19 cellular contexts compared by ENCODE assay signal in genomic region chr10:44335330-44336021, GRCh38. TPM values are rescaled to one million over a fixed set of nuclear protein-coding genes. Genes with fewer than 3 reads are reported as not detected.
"Had no signal": no experiment of that assay in that cellular context is flagged by ENCODE, and none has a peak within 500 bp of the region (broad histone marks: within the 10 kb centered on the region; RNA-seq: fewer than 3 reads in every experiment).

No MANE protein-coding gene starts in this region.

- H3K27ac Mint-ChIP-seq: activated naive CD4-positive, alpha-beta T cell treated with anti-CD3 and anti-CD28 coated beads for 36 hours; activated naive CD8-positive, alpha-beta T cell treated with anti-CD3 and anti-CD28 coated beads, Interleukin-2, amount 50 U/mL, for 24 hours; activated T-helper 2 cell treated with anti-CD3 and anti-CD28 coated beads, Interferon-gamma antibody, Interleukin-2, Interleukin-4, amounts not matched to agents 10 μg/mL and 5 μg/mL and 100 μg/mL, durations not matched to agents 14 hours and 24 hours and 36 hours; endodermal cell; memory B cell; stimulated activated naive B cell treated with anti-CD40 and anti-IgM and Interleukin-4, amounts not matched to agents 10 μg/mL and 1 μg/mL and 100 μg/mL, for 72 hours had no signal

- ATAC-seq: activated naive CD8-positive, alpha-beta T cell treated with anti-CD3 and anti-CD28 coated beads, Interleukin-2, amount 50 U/mL, for 24 hours; left lobe of liver had no signal

- H3K36me3 ChIP-seq: sigmoid colon, thyroid gland had no signal

- FAIRE-seq: bronchial epithelial cell, frontal cortex, keratinocyte had no signal

- H3K27me3 Mint-ChIP-seq: memory B cell had no signal

- H3K9me3 Mint-ChIP-seq: activated naive CD4-positive, alpha-beta T cell treated with anti-CD3 and anti-CD28 coated beads for 36 hours; activated naive CD8-positive, alpha-beta T cell treated with anti-CD3 and anti-CD28 coated beads, Interleukin-2, amount 50 U/mL, for 24 hours; activated T-helper 2 cell treated with anti-CD3 and anti-CD28 coated beads, Interferon-gamma antibody, Interleukin-2, Interleukin-4, amounts not matched to agents 10 μg/mL and 5 μg/mL and 100 μg/mL, durations not matched to agents 14 hours and 24 hours and 36 hours; endodermal cell; nephron; stimulated activated naive B cell treated with anti-CD40 and anti-IgM and Interleukin-4, amounts not matched to agents 10 μg/mL and 1 μg/mL and 100 μg/mL, for 72 hours had no signal

- DNase-seq: activated CD4-positive, alpha-beta T cell treated with anti-CD3 and anti-CD28 coated beads, Interleukin-2, amount 50 U/mL, for 4 hours; activated CD4-positive, CD25-positive, alpha-beta regulatory T cell treated with anti-CD3 and anti-CD28 coated beads, Interleukin-2, amount 50 U/mL, for 72 hours; activated naive CD4-positive, alpha-beta T cell treated with anti-CD3 and anti-CD28 coated beads for 36 hours; activated naive CD8-positive, alpha-beta T cell treated with anti-CD3 and anti-CD28 coated beads, Interleukin-2, amount 50 U/mL, for 24 hours; activated T-cell treated with anti-CD3 and anti-CD28 coated beads, Interleukin-2, amount 50 U/mL, for 1 hour; aorta; endodermal cell; sigmoid colon; stimulated activated CD4-positive, alpha-beta T cell treated with anti-CD3 and anti-CD28 coated beads, Interleukin-4, amount 100 ng/mL, for 1 hour; stimulated activated naive B cell treated with anti-CD40 and anti-IgM and Interleukin-4, amounts not matched to agents 10 μg/mL and 1 μg/mL and 100 μg/mL, for 72 hours; thyroid gland had no signal

- H3K4me1 Mint-ChIP-seq: activated naive CD8-positive, alpha-beta T cell treated with anti-CD3 and anti-CD28 coated beads, Interleukin-2, amount 50 U/mL, for 24 hours; endodermal cell; memory B cell; stimulated activated naive B cell treated with anti-CD40 and anti-IgM and Interleukin-4, amounts not matched to agents 10 μg/mL and 1 μg/mL and 100 μg/mL, for 72 hours had no signal

- H3K4me1 ChIP-seq: sigmoid colon had no signal

- H3K4me3 Mint-ChIP-seq: activated naive CD4-positive, alpha-beta T cell treated with anti-CD3 and anti-CD28 coated beads for 36 hours; activated naive CD8-positive, alpha-beta T cell treated with anti-CD3 and anti-CD28 coated beads, Interleukin-2, amount 50 U/mL, for 24 hours; endodermal cell; memory B cell; stimulated activated naive B cell treated with anti-CD40 and anti-IgM and Interleukin-4, amounts not matched to agents 10 μg/mL and 1 μg/mL and 100 μg/mL, for 72 hours had no signal

- H3K4me3 ChIP-seq: sigmoid colon, thyroid gland had no signal

- H3K27ac ChIP-seq: sigmoid colon, thyroid gland had no signal

- H3K36me3 Mint-ChIP-seq: memory B cell; stimulated activated naive B cell treated with anti-CD40 and anti-IgM and Interleukin-4, amounts not matched to agents 10 μg/mL and 1 μg/mL and 100 μg/mL, for 72 hours had no signal

- H3K9me3 ChIP-seq: sigmoid colon, thyroid gland had no signal

- H3K27me3 ChIP-seq: sigmoid colon, thyroid gland had no signal

RNA-seq across cellular contexts. Expression of gene CXCL12, which starts 49.4 kb away (rescaled TPM):
- total RNA-seq: activated naive CD4-positive, alpha-beta T cell treated with anti-CD3 and anti-CD28 coated beads for 36 hours; activated T-helper 2 cell treated with anti-CD3 and anti-CD28 coated beads, Interferon-gamma antibody, Interleukin-2, Interleukin-4, amounts not matched to agents 10 μg/mL and 5 μg/mL and 100 μg/mL, durations not matched to agents 14 hours and 24 hours and 36 hours; T-helper 1 cell treated with Interleukin-12 subunit alpha and Interleukin-12 subunit beta and Interleukin-4 antibody, amounts not matched to agents 30 ng/mL and 1 ng/mL, for 36 hours had no signal
- polyA plus RNA-seq: keratinocyte had no signal
